ENCODE assay signal across 1 cellular context in the genomic region with DNA sequence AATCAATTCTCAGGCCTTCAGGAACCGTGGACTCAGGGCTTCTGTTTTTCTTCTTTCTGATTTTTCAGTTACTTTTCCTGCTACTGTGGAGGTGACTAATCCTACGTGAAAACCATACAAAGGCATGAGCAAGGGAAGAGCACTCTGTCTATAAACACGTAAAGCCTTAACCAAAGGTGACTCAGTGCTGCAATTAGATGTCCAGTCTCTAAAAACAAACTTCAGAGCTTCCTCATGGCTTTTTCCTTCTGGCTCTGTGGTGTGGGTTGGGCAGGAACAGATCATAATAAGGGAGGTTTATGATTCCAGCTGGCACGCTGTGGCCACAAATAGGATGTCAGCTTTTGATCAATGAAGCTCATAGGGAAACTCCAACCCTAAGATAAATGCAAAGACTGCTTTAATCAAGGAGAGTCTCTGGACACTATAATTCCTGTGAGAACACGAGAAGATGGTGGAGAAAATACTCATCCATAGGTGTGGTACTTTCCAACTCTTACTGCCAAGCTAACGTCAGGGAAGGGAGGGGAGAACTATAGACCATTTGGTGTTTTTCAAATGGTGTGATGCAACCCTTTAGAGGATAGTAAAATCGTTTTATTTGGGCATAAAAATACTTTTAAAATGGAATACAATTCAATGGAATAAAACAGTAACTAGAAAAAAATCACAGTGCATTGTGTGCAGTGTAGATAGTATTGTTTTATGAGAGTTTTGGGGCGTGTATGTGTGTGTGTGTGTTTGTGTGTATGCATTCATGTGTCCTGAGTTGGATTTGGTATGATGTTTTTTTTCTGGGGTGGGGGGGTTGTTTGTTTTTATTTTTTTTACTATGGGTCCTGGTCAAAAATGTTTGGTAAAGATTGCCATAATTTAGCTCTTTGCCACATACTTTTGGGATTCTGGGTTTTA.
TF ChIP-seq lines count a peak whose summit lies in the region.

A gene (plus strand): TSS at position 403 of the 912 bp plus-strand sequence. CDS start 49 bp downstream, at position 452.

TF ChIP-seq in IMR-90, 13 proteins besides CTCF, POLR2A, EP300 and RAD21:
- no peak for TF ChIP-seq MAZ (IDR thresholded peaks at IDR 0.05; ENCODE audit: borderline replicate concordance, low read depth, low read length)
- no peak for TF ChIP-seq MAFK (IDR thresholded peaks at IDR 0.05; ENCODE audit: low read depth, low read length)
